In the genomic region with DNA sequence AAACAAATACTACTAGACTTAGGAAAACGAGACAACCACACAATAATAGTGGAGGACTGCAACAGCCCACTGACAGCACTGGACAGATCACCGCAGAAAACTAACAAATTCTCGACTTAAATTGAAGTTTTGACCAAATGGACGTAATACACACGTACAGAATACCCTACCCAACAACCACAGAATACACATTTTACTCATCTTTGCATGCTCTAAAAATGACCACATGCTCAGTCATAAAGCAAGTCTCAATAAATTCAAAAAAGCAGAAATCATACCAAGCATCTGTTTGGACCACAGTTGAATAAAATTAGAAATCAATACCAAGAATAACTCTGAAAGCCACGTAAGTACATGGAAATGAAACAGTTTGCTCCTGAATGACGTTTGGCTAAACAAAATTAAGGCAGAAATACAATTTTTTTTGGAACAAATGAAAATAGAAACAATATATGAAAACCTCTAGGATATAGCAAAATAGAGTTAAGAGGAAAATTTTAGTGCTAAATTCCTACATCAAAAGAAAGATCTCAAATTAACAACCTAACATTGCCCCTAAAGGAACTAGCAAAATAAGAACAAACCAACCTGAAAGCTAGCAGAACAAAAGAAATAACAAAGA, we compare ENCODE assay signal across 14 cellular contexts. TPM values are rescaled to one million over a fixed set of nuclear protein-coding genes. Genes with fewer than 3 reads are reported as not detected.
DNase-seq lines count a peak whose midpoint lies in the region; ATAC-seq lines count a peak whose summit lies in the region.
"Had no signal": no experiment of that assay in that cellular context is flagged by ENCODE, and none has a peak within 500 bp of the region (broad histone marks: within the 10 kb centered on the region; RNA-seq: fewer than 3 reads in every experiment).

No MANE protein-coding gene starts in this region.

- peaks cover 8% of the 10 kb centered on the region for H3K9me3 Mint-ChIP-seq in activated naive CD8-positive, alpha-beta T cell treated with anti-CD3 and anti-CD28 coated beads, Interleukin-2, amount 50 U/mL, for 24 hours
- H3K9me3 Mint-ChIP-seq in activated naive CD8-positive, alpha-beta T cell treated with anti-CD3 and anti-CD28 coated beads for 36 hours: peaks cover 11% of the 10 kb centered on the region
- H3K9me3 Mint-ChIP-seq in stimulated activated effector memory CD8-positive, alpha-beta T cell treated with anti-CD3 and anti-CD28 coated beads, Interleukin-12 subunit alpha, Interleukin-12 subunit beta, amount 100 ng/mL, for 72 hours: no peaks in the 10 kb centered on the region

- peaks cover 29% of the 10 kb centered on the region for H3K36me3 Mint-ChIP-seq in activated naive CD8-positive, alpha-beta T cell treated with anti-CD3 and anti-CD28 coated beads, Interleukin-2, amount 50 U/mL, for 24 hours (ENCODE audit: low read depth)
- peaks cover 46% of the 10 kb centered on the region for H3K36me3 Mint-ChIP-seq in activated naive CD8-positive, alpha-beta T cell treated with anti-CD3 and anti-CD28 coated beads for 36 hours
- H3K36me3 Mint-ChIP-seq in stimulated activated effector memory CD8-positive, alpha-beta T cell treated with anti-CD3 and anti-CD28 coated beads, Interleukin-12 subunit alpha, Interleukin-12 subunit beta, amount 100 ng/mL, for 72 hours: peaks cover 8% of the 10 kb centered on the region

- no peak overlapping the region for H3K27ac Mint-ChIP-seq in activated naive CD8-positive, alpha-beta T cell treated with anti-CD3 and anti-CD28 coated beads, Interleukin-2, amount 50 U/mL, for 24 hours
- H3K27ac Mint-ChIP-seq in activated naive CD8-positive, alpha-beta T cell treated with anti-CD3 and anti-CD28 coated beads for 36 hours: no peak overlapping the region
- peak overlapping the region; percentile 71 for H3K27ac Mint-ChIP-seq in stimulated activated effector memory CD8-positive, alpha-beta T cell treated with anti-CD3 and anti-CD28 coated beads, Interleukin-12 subunit alpha, Interleukin-12 subunit beta, amount 100 ng/mL, for 72 hours
- H3K27ac Mint-ChIP-seq: nephron had no signal

- ATAC-seq in activated naive CD8-positive, alpha-beta T cell treated with anti-CD3 and anti-CD28 coated beads, Interleukin-2, amount 50 U/mL, for 24 hours: peak; percentile 43
- ATAC-seq in GM21619 (IDR thresholded peaks at IDR 0.05; ENCODE audit: unreplicated experiment) (peak; percentile 78), HG03159 (IDR thresholded peaks at IDR 0.05; ENCODE audit: unreplicated experiment) (peak; percentile 85)
- ATAC-seq in stimulated activated effector memory CD8-positive, alpha-beta T cell treated with anti-CD3 and anti-CD28 coated beads, Interleukin-12 subunit alpha, Interleukin-12 subunit beta, amount 100 ng/mL, for 72 hours: peak; percentile 93
- ATAC-seq: A549, foreskin keratinocyte had no signal

- no peak overlapping the region for H3K4me3 Mint-ChIP-seq in activated naive CD8-positive, alpha-beta T cell treated with anti-CD3 and anti-CD28 coated beads, Interleukin-2, amount 50 U/mL, for 24 hours
- H3K4me3 Mint-ChIP-seq in activated naive CD8-positive, alpha-beta T cell treated with anti-CD3 and anti-CD28 coated beads for 36 hours: no peak overlapping the region
- peak overlapping the region; percentile 27 for H3K4me3 Mint-ChIP-seq in stimulated activated effector memory CD8-positive, alpha-beta T cell treated with anti-CD3 and anti-CD28 coated beads, Interleukin-12 subunit alpha, Interleukin-12 subunit beta, amount 100 ng/mL, for 72 hours
- H3K4me3 Mint-ChIP-seq: nephron had no signal

- peaks cover 23% of the 10 kb centered on the region for H3K4me1 Mint-ChIP-seq in activated naive CD8-positive, alpha-beta T cell treated with anti-CD3 and anti-CD28 coated beads, Interleukin-2, amount 50 U/mL, for 24 hours
- H3K4me1 Mint-ChIP-seq in activated naive CD8-positive, alpha-beta T cell treated with anti-CD3 and anti-CD28 coated beads for 36 hours: peaks cover 23% of the 10 kb centered on the region
- peaks cover 73% of the 10 kb centered on the region for H3K4me1 Mint-ChIP-seq in stimulated activated effector memory CD8-positive, alpha-beta T cell treated with anti-CD3 and anti-CD28 coated beads, Interleukin-12 subunit alpha, Interleukin-12 subunit beta, amount 100 ng/mL, for 72 hours

- no peaks in the 10 kb centered on the region for H3K27me3 Mint-ChIP-seq in activated naive CD8-positive, alpha-beta T cell treated with anti-CD3 and anti-CD28 coated beads, Interleukin-2, amount 50 U/mL, for 24 hours
- H3K27me3 Mint-ChIP-seq in activated naive CD8-positive, alpha-beta T cell treated with anti-CD3 and anti-CD28 coated beads for 36 hours: no peaks in the 10 kb centered on the region

- DNase-seq in activated naive CD8-positive, alpha-beta T cell treated with anti-CD3 and anti-CD28 coated beads, Interleukin-2, amount 50 U/mL, for 24 hours: no peak
- DNase-seq in activated naive CD8-positive, alpha-beta T cell treated with anti-CD3 and anti-CD28 coated beads for 36 hours: no peak
- no peak for DNase-seq in stimulated activated effector memory CD8-positive, alpha-beta T cell treated with anti-CD3 and anti-CD28 coated beads, Interleukin-12 subunit alpha, Interleukin-12 subunit beta, amount 100 ng/mL, for 72 hours (ENCODE audit: low spot score in 2 of 2)
- DNase-seq in HCEC 1CT: no peak
- DNase-seq in NK-92 (lab: John Stamatoyannopoulos, UW; ENCODE audit: unreplicated experiment): no peak
- no peak for DNase-seq in midbrain (lab: John Stamatoyannopoulos, UW)
- DNase-seq: kidney glomerular epithelial cell; NCI-H1417 treated with DMSO at 0.1 percent for 48 hours; stimulated activated CD4-positive, alpha-beta T cell treated with anti-CD3 and anti-CD28 coated beads, Interleukin-12 subunit alpha, Interleukin-12 subunit beta, amount 100 ng/mL, for 4 hours had no signal

RNA-seq across cellular contexts. Expression of gene MAPK8, which starts 30.6 kb away (rescaled TPM):
- total RNA-seq in activated naive CD8-positive, alpha-beta T cell treated with anti-CD3 and anti-CD28 coated beads for 36 hours: 10 to 100 TPM; 43.2 to 44.8 TPM

Comparison
In these comparisons a context has a peak if more than half of its experiments do, and no peak if none do; other contexts are left out.
1. ATAC-seq: peak in every context shown above with its lines; median percentile 93 in stimulated activated effector memory CD8-positive, alpha-beta T cell treated with anti-CD3 and anti-CD28 coated beads, Interleukin-12 subunit alpha, Interleukin-12 subunit beta, amount 100 ng/mL, for 72 hours; 85 in HG03159; 78 in GM21619; 43 in activated naive CD8-positive, alpha-beta T cell treated with anti-CD3 and anti-CD28 coated beads, Interleukin-2, amount 50 U/mL, for 24 hours.